27 cellular contexts compared by ENCODE assay signal in the genomic region with DNA sequence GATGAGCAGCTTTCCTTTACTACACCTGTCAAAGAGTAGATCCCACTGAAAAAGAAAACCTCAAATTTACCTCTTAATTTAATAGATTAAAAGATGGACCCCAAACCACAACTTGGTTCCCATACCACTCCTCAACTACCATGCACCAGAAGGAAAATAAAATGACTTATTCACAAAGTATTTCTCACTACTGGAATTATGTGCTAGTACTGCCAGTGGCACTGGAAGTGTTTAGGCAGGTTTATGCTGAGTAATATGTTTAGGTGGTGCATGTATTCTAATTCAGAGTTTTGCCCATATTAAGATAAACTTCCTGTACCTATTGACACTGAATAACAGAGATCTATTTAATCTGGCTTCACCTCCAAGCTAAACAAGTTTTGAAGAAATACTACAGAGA. TPM values are rescaled to one million over a fixed set of nuclear protein-coding genes. Genes with fewer than 3 reads are reported as not detected.
DNase-seq lines count a peak whose midpoint lies in the region; ATAC-seq, FAIRE-seq and TF ChIP-seq lines count a peak whose summit lies in the region.
"Had no signal": no experiment of that assay in that cellular context is flagged by ENCODE, and none has a peak within 500 bp of the region (broad histone marks: within the 10 kb centered on the region; RNA-seq: fewer than 3 reads in every experiment).

No MANE protein-coding gene starts in this region.

- DNase-seq in left ventricle myocardium inferior (no peak), left cardiac atrium (no peak), bronchial epithelial cell (ENCODE audit: low read depth) (peak; percentile 79), kidney tubule cell (ENCODE audit: low spot score) (peak; percentile 37), type B pancreatic cell (ENCODE audit: extremely low spot score, unreplicated experiment) (no peak), cortex of kidney (lab: John Stamatoyannopoulos, UW) (no peak)
- DNase-seq in activated T-cell treated with anti-CD3 and anti-CD28 coated beads, Interleukin-2, amount 50 U/mL, for 48 hours, result no peak
- DNase-seq: activated CD4-positive, CD25-positive, alpha-beta regulatory T cell treated with anti-CD3 and anti-CD28 coated beads, Interleukin-2, amount 50 U/mL, for 72 hours; activated CD8-positive, alpha-beta memory T cell treated with anti-CD3 and anti-CD28 coated beads for 24 hours; activated T-cell treated with anti-CD3 and anti-CD28 coated beads, Interleukin-2, amount 50 U/mL, for 72 hours; aorta; EL; gastrocnemius medialis; NCI-H1105 treated with DMSO at 0.1 percent for 48 hours; NCI-H2081 treated with DMSO at 0.1 percent for 48 hours; NCI-H510A treated with DMSO at 0.1 percent for 48 hours; occipital lobe; right cardiac atrium; RPMI8226; uterus had no signal

- peak overlapping the region; percentile 96 for H3K27ac ChIP-seq in left ventricle myocardium inferior (replicated peaks)
- H3K27ac ChIP-seq: BLaER1 treated with 17β-estradiol and CSF1 and Interleukin-3, amounts not matched to agents 10 nM and 100 nM; gastrocnemius medialis had no signal

- H3K4me1 ChIP-seq in left ventricle myocardium inferior, result peaks cover 54% of the 10 kb centered on the region
- H3K4me1 ChIP-seq: gastrocnemius medialis, HAP-1, uterus had no signal

- H3K27me3 ChIP-seq in left ventricle myocardium inferior (ENCODE audit: low read depth) (no peaks in the 10 kb centered on the region), bronchial epithelial cell (ENCODE audit: control insufficient read depth, insufficient read depth, low read length) (no peaks in the 10 kb centered on the region)
- H3K27me3 ChIP-seq: gastrocnemius medialis, uterus had no signal

- no peaks in the 10 kb centered on the region for H3K27me3 Mint-ChIP-seq in type B pancreatic cell

- intact Hi-C loops in left ventricle myocardium inferior (cut with micrococcal nuclease) (loop anchor here (10.0 kb wide), 1 partner anchor 209 kb away; no protein-coding TSS in a partner anchor), left cardiac atrium (cut with DNase I) (loop anchor here in 1 of 2 donors (10.0 kb wide), 4 partner anchors 49 to 439 kb away; no protein-coding TSS in a partner anchor)

- no peaks in the 10 kb centered on the region for H3K9me3 ChIP-seq in left ventricle myocardium inferior (replicated peaks)
- H3K9me3 ChIP-seq: BLaER1 treated with 17β-estradiol and CSF1 and Interleukin-3, amounts not matched to agents 10 nM and 100 nM; gastrocnemius medialis; HAP-1; uterus had no signal

- peaks cover 87% of the 10 kb centered on the region for H3K36me3 Mint-ChIP-seq in type B pancreatic cell

- peak overlapping the region; percentile 35 for H3K4me3 Mint-ChIP-seq in type B pancreatic cell
- H3K4me3 Mint-ChIP-seq: activated naive CD4-positive, alpha-beta T cell treated with anti-CD3 and anti-CD28 coated beads, Interleukin-2, amount 50 U/mL, for 24 hours; activated T-cell treated with anti-CD3 and anti-CD28 coated beads, Interleukin-2, amount 50 U/mL, for 72 hours had no signal

- H3K4me3 ChIP-seq in left ventricle myocardium inferior (peak overlapping the region; percentile 90), bronchial epithelial cell (ENCODE audit: low read depth, low read length) (no peak overlapping the region)
- H3K4me3 ChIP-seq: BLaER1 treated with 17β-estradiol and CSF1 and Interleukin-3, amounts not matched to agents 10 nM and 100 nM; gastrocnemius medialis; HAP-1; uterus had no signal

- H3K27ac Mint-ChIP-seq in type B pancreatic cell, result peak overlapping the region; percentile 95
- H3K27ac Mint-ChIP-seq: activated naive CD4-positive, alpha-beta T cell treated with anti-CD3 and anti-CD28 coated beads, Interleukin-2, amount 50 U/mL, for 24 hours; activated T-cell treated with anti-CD3 and anti-CD28 coated beads, Interleukin-2, amount 50 U/mL, for 72 hours had no signal

- ATAC-seq in left cardiac atrium, result no peak
- no peak for ATAC-seq in HG03097 (IDR thresholded peaks at IDR 0.05; ENCODE audit: low FRiP score, unreplicated experiment)
- ATAC-seq: activated T-cell treated with anti-CD3 and anti-CD28 coated beads, Interleukin-2, amount 50 U/mL, for 72 hours; gastrocnemius medialis; right cardiac atrium had no signal

- TF ChIP-seq CTCF in left ventricle myocardium inferior (IDR thresholded peaks at IDR 0.05; ENCODE audit: borderline replicate concordance) (no peak), bronchial epithelial cell (IDR thresholded peaks at IDR 0.05; ENCODE audit: insufficient read depth, low read length, severe bottlenecking) (no peak), type B pancreatic cell (conservative IDR thresholded peaks at IDR 0.05) (no peak)

- FAIRE-seq in bronchial epithelial cell (lab: Jason Lieb, UNC), result no peak
- FAIRE-seq: colon had no signal

- peaks cover 53% of the 10 kb centered on the region for H3K4me1 Mint-ChIP-seq in type B pancreatic cell (ENCODE audit: unreplicated experiment)

- H3K36me3 ChIP-seq in left ventricle myocardium inferior (peaks cover 56% of the 10 kb centered on the region), bronchial epithelial cell (ENCODE audit: control insufficient read depth, insufficient read depth, low read length) (peaks cover 20% of the 10 kb centered on the region)
- H3K36me3 ChIP-seq: uterus had no signal

- H3K9me3 Mint-ChIP-seq in type B pancreatic cell, result peaks cover 18% of the 10 kb centered on the region
- H3K9me3 Mint-ChIP-seq: activated naive CD4-positive, alpha-beta T cell treated with anti-CD3 and anti-CD28 coated beads, Interleukin-2, amount 50 U/mL, for 24 hours; activated T-cell treated with anti-CD3 and anti-CD28 coated beads, Interleukin-2, amount 50 U/mL, for 72 hours had no signal

RNA-seq across cellular contexts. Expression of a gene that starts 6.6 kb away (rescaled TPM):
- total RNA-seq in left ventricle myocardium inferior, result 58.9 TPM
- 100 to 1,000 TPM in 1 of 2 donors, 10 to 100 TPM in 1; 46.3 to 130 TPM for total RNA-seq in left cardiac atrium
- 146 and 259 TPM in 2 replicates for total RNA-seq in bronchial epithelial cell
- 307 and 460 TPM in 2 replicates for total RNA-seq in type B pancreatic cell (ENCODE audit: low replicate concordance)

RNA-seq across cellular contexts. Expression of a gene that starts 37.9 kb away (rescaled TPM):
- total RNA-seq in left ventricle myocardium inferior (0.22 TPM), left cardiac atrium (under 1 TPM; 0.68 to 0.81 TPM), bronchial epithelial cell (not detected in 2 replicates), type B pancreatic cell (ENCODE audit: low replicate concordance) (not detected in 2 replicates)
- total RNA-seq: A172; activated T-cell treated with anti-CD3 and anti-CD28 coated beads, Interleukin-2, amount 50 U/mL, for 72 hours; LHCN-M2 had no signal

Comparison
In these comparisons a context has a peak if more than half of its experiments do, and no peak if none do; other contexts are left out.
1. DNase-seq: peak in bronchial epithelial cell (single experiment) and kidney tubule cell (single experiment); none in left ventricle myocardium inferior (single experiment), left cardiac atrium (single experiment), type B pancreatic cell (single experiment), cortex of kidney (single experiment) and activated T-cell treated with anti-CD3 and anti-CD28 coated beads, Interleukin-2, amount 50 U/mL, for 48 hours (0 of 2).